In genomic region chr7:73900286-73900685, GRCh38 we compare ENCODE assay signal across 17 cellular contexts. TPM values are rescaled to one million over a fixed set of nuclear protein-coding genes. Genes with fewer than 3 reads are reported as not detected.
DNase-seq lines count a peak whose midpoint lies in the region; ATAC-seq and TF ChIP-seq lines count a peak whose summit lies in the region.
"Had no signal": no experiment of that assay in that cellular context is flagged by ENCODE, and none has a peak within 500 bp of the region (broad histone marks: within the 10 kb centered on the region; RNA-seq: fewer than 3 reads in every experiment).

No MANE protein-coding gene starts in this region.

- no peaks in the 10 kb centered on the region for H3K4me1 Mint-ChIP-seq in effector memory CD8-positive, alpha-beta T cell (ENCODE audit: low read depth in 2 of 2)
- H3K4me1 Mint-ChIP-seq: activated naive CD4-positive, alpha-beta T cell treated with anti-CD3 and anti-CD28 coated beads, Interleukin-2, amount 10 ng/mL, durations not matched to agents 7 days and 5 days had no signal

- H4K20me1 ChIP-seq in fibroblast of lung (ENCODE audit: control insufficient read depth, extremely low read depth, insufficient read depth, low read length) (no peaks in the 10 kb centered on the region), Karpas-422 (ENCODE audit: insufficient read depth, low read depth, low read length) (no peaks in the 10 kb centered on the region)

- H3K36me3 ChIP-seq in ACC112 (ENCODE audit: insufficient read depth, low read length): no peaks in the 10 kb centered on the region
- H3K36me3 ChIP-seq in fibroblast of lung (ENCODE audit: control insufficient read depth, insufficient read depth, low read length): no peaks in the 10 kb centered on the region
- no peaks in the 10 kb centered on the region for H3K36me3 ChIP-seq in Karpas-422 (ENCODE audit: insufficient read depth, low read length)

- H3K4me3 ChIP-seq in ACC112 (ENCODE audit: low read depth, low read length): no peak overlapping the region
- no peak overlapping the region for H3K4me3 ChIP-seq in fibroblast of lung (replicated peaks in 1 of 4; ENCODE audit: control extremely low read depth in 1 of 4, insufficient read depth in 1 of 4, low read depth in 3 of 4, low read length in 4 of 4)
- H3K4me3 ChIP-seq in Karpas-422 (ENCODE audit: low read length): no peak overlapping the region
- H3K4me3 ChIP-seq: A549 had no signal

- no peak for TF ChIP-seq CTCF in fibroblast of lung (conservative IDR thresholded peaks at IDR 0.05 in 1 of 2, IDR thresholded peaks at IDR 0.05 in 1 of 2; ENCODE audit: low read depth in 1 of 2, low read length in 2 of 2)

- peak overlapping the region; percentile 58 for H3K9ac ChIP-seq in fibroblast of lung (ENCODE audit: insufficient read depth, low read length)
- no peak overlapping the region for H3K9ac ChIP-seq in Karpas-422 (ENCODE audit: low read length)

- H3K27ac Mint-ChIP-seq in effector memory CD8-positive, alpha-beta T cell: no peak overlapping the region
- H3K27ac Mint-ChIP-seq: activated naive CD4-positive, alpha-beta T cell treated with anti-CD3 and anti-CD28 coated beads, Interleukin-2, amount 10 ng/mL, durations not matched to agents 7 days and 5 days had no signal

- H3K9me3 ChIP-seq in fibroblast of lung (ENCODE audit: control insufficient read depth, insufficient read depth, low read depth, low read length): no peaks in the 10 kb centered on the region
- 0 out of 2 replicates have a peak, but pooled peaks cover 3% of the 10 kb centered on the region for H3K9me3 ChIP-seq in Karpas-422 (ENCODE audit: low read length)

- no peak overlapping the region for H3K4me3 Mint-ChIP-seq in effector memory CD8-positive, alpha-beta T cell
- H3K4me3 Mint-ChIP-seq: activated naive CD4-positive, alpha-beta T cell treated with anti-CD3 and anti-CD28 coated beads, Interleukin-2, amount 10 ng/mL, durations not matched to agents 7 days and 5 days had no signal

- H3K9me2 ChIP-seq in Karpas-422 (replicated peaks; ENCODE audit: insufficient read depth, low read length): no peaks in the 10 kb centered on the region

- no peak overlapping the region for H3K4me2 ChIP-seq in fibroblast of lung (ENCODE audit: extremely low read depth, insufficient read depth, low read length)
- H3K4me2 ChIP-seq in Karpas-422 (ENCODE audit: low read depth, low read length, poor library complexity, severe bottlenecking): no peak overlapping the region
- H3K4me2 ChIP-seq: A549 had no signal

- H3K79me2 ChIP-seq in ACC112 (ENCODE audit: control insufficient read depth, insufficient read depth, low read length, unreplicated experiment) (no peaks in the 10 kb centered on the region), fibroblast of lung (ENCODE audit: control insufficient read depth, insufficient read depth, low read length) (no peaks in the 10 kb centered on the region), Karpas-422 (ENCODE audit: low read length) (no peaks in the 10 kb centered on the region)

- intact Hi-C loops in posterior vena cava (cut with DNase I): no loop called here

- H3K9me3 Mint-ChIP-seq in effector memory CD8-positive, alpha-beta T cell: no peaks in the 10 kb centered on the region

- H2AFZ ChIP-seq in ACC112 (ENCODE audit: low read length, unreplicated experiment): peak overlapping the region; percentile 9
- no peak overlapping the region for H2AFZ ChIP-seq in fibroblast of lung (ENCODE audit: low read length)
- no peak overlapping the region for H2AFZ ChIP-seq in Karpas-422 (ENCODE audit: low read length)

- DNase-seq in NCI-H2171 treated with DMSO at 0.1 percent for 48 hours (lab: John Stamatoyannopoulos, UW): peak; percentile 42
- DNase-seq in fibroblast of lung (ENCODE audit: low read depth in 2 of 2): peak in 1 of 2 donors; percentile 17
- peak; percentile 85 for DNase-seq in posterior vena cava (ENCODE audit: low spot score)
- DNase-seq in RPMI8226: no peak
- no peak for DNase-seq in HPDE6-E6E7 (ENCODE audit: extremely low spot score)
- DNase-seq in effector memory CD8-positive, alpha-beta T cell: no peak
- DNase-seq in Karpas-422: no peak
- DNase-seq: activated naive CD4-positive, alpha-beta T cell treated with anti-CD3 and anti-CD28 coated beads, Interleukin-2, amount 10 ng/mL, durations not matched to agents 7 days and 5 days; cerebellar nuclear complex; KBM-7; NCI-H1930; NCI-H748 treated with DMSO at 0.1 percent for 48 hours; SHP77 treated with DMSO at 0.1 percent for 48 hours had no signal

- H3K27me3 ChIP-seq in ACC112 (ENCODE audit: insufficient read depth, low read length) (no peaks in the 10 kb centered on the region), fibroblast of lung (ENCODE audit: control insufficient read depth, insufficient read depth, low read length) (no peaks in the 10 kb centered on the region), Karpas-422 (ENCODE audit: low read length) (no peaks in the 10 kb centered on the region)

- H3K4me1 ChIP-seq in ACC112 (ENCODE audit: control insufficient read depth, insufficient read depth, low read length, unreplicated experiment): peaks cover 45% of the 10 kb centered on the region
- peaks cover 26% of the 10 kb centered on the region for H3K4me1 ChIP-seq in fibroblast of lung (ENCODE audit: control insufficient read depth, extremely low read depth, insufficient read depth, low read length)
- H3K4me1 ChIP-seq in Karpas-422 (ENCODE audit: low read length): no peaks in the 10 kb centered on the region

- H3K36me3 Mint-ChIP-seq in effector memory CD8-positive, alpha-beta T cell (ENCODE audit: insufficient read depth): no peaks in the 10 kb centered on the region
- H3K36me3 Mint-ChIP-seq: activated naive CD4-positive, alpha-beta T cell treated with anti-CD3 and anti-CD28 coated beads, Interleukin-2, amount 10 ng/mL, durations not matched to agents 7 days and 5 days had no signal

- peaks cover 10 to 26% of the 10 kb centered on the region in 2 donors for H3K27me3 Mint-ChIP-seq in effector memory CD8-positive, alpha-beta T cell

- ATAC-seq in effector memory CD8-positive, alpha-beta T cell (replicated peaks): no peak
- ATAC-seq: A549 had no signal

- H3K27ac ChIP-seq in ACC112 (ENCODE audit: low read depth, low read length): peak overlapping the region; percentile 88
- H3K27ac ChIP-seq in fibroblast of lung (ENCODE audit: insufficient read depth, low read length): peak overlapping the region; percentile 91
- H3K27ac ChIP-seq in Karpas-422 (ENCODE audit: low read length): no peak overlapping the region

RNA-seq across cellular contexts. Expression of gene TMEM270, which starts 39.3 kb away (rescaled TPM):
- total RNA-seq in fibroblast of lung (not detected in 2 replicates), posterior vena cava (not detected)
- polyA plus RNA-seq in fibroblast of lung: not detected in 2 replicates
- polyA plus RNA-seq in fibroblast of lung (2012): not detected in 2 replicates
- not detected in 2 replicates for polyA minus RNA-seq in fibroblast of lung (ENCODE audit: low replicate concordance)
- total RNA-seq in Karpas-422 (2014; rRNA removed; shearing (Covaris generic); ENCODE audit: low replicate concordance): not detected in 2 replicates
- total RNA-seq: renal cortical epithelial cell, subcutaneous adipose tissue had no signal
- polyA plus RNA-seq: A549 had no signal

RNA-seq across cellular contexts. Expression of gene METTL27, which starts 58.0 kb away (rescaled TPM):
- total RNA-seq in fibroblast of lung (4.9 and 15.7 TPM in 2 replicates), posterior vena cava (1 to 10 TPM in 1 of 2 donors, under 1 TPM in 1; 0.90 to 5.1 TPM)
- 0.96 and 2.1 TPM in 2 replicates for polyA plus RNA-seq in fibroblast of lung
- 3.2 and 6.0 TPM in 2 replicates for polyA plus RNA-seq in fibroblast of lung (2012)
- polyA minus RNA-seq in fibroblast of lung (ENCODE audit: low replicate concordance): 1.0 and 9.9 TPM in 2 replicates
- total RNA-seq in Karpas-422 (2014; rRNA removed; shearing (Covaris generic); ENCODE audit: low replicate concordance): not detected in 2 replicates

Comparison
In these comparisons a context has a peak if more than half of its experiments do, and no peak if none do; other contexts are left out.
1. DNase-seq: peak in NCI-H2171 treated with DMSO at 0.1 percent for 48 hours (single experiment) and posterior vena cava (single experiment); none in RPMI8226 (single experiment), HPDE6-E6E7 (single experiment), effector memory CD8-positive, alpha-beta T cell (0 of 3) and Karpas-422 (single experiment).